ENCODE assay signal across 19 cellular contexts in the genomic region with DNA sequence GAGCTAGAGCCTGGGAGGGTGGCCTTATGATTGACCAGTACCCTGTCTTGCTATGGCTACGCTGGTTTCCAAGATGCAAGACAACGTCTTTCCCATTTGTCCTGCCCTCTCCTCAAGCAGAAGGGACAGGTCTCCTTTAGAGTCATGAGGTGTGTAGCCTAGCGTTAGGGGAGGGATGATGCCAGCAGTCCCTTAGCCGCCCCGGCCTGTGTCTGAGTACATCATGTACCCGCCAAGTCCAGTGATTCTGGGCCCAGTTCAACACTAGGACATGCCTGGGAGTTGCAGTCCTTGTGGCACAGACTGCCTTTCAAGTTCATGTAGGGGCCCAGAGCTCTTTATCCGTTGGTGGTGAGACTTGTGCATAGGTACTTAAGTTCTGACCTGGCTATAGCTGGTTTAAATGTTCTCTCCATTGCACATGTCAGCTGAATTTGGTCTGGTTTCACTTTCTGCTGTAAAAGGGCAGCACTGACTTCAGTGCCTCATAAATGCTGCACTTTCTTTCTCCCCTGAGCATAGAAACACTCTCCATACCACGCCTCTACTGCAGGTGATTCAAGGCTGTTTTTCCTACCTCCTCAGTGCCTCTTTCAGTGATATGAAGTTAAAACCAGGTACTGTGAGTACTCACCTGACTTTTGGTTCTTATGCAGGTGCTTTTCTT.
DNase-seq lines count a peak whose midpoint lies in the region; ATAC-seq and TF ChIP-seq lines count a peak whose summit lies in the region.
"Had no signal": no experiment of that assay in that cellular context is flagged by ENCODE, and none has a peak within 500 bp of the region (broad histone marks: within the 10 kb centered on the region; RNA-seq: fewer than 3 reads in every experiment).

No MANE protein-coding gene starts in this region.

- H3K4ac ChIP-seq in neuronal stem cell (ENCODE audit: low read length): no peak overlapping the region

- DNase-seq in neuronal stem cell (ENCODE audit: low spot score) (no peak), DMS 273 treated with DMSO at 0.1 percent for 48 hours (lab: John Stamatoyannopoulos, UW) (no peak), DMS79 treated with DMSO at 0.1 percent for 48 hours (lab: John Stamatoyannopoulos, UW) (no peak), AG20443 (ENCODE audit: low spot score) (no peak), GM13977 (ENCODE audit: low spot score) (no peak)
- DNase-seq: activated CD4-positive, alpha-beta T cell treated with anti-CD3 and anti-CD28 coated beads, Interleukin-2, amount 10 ng/mL, durations not matched to agents 24 days and 14 days; activated naive CD4-positive, alpha-beta T cell treated with Interleukin-2 at 50 U/mL for 16 hours; dermis blood vessel endothelial cell; erythroblast; GDM1; NCI-H2107; PC-9 had no signal

- H3K23ac ChIP-seq in neuronal stem cell (ENCODE audit: low read depth, low read length, poor library complexity): no peak overlapping the region

- no peaks in the 10 kb centered on the region for H3K27me3 ChIP-seq in neuronal stem cell (ENCODE audit: control insufficient read depth in 3 of 3, insufficient read depth in 3 of 3, low read depth in 1 of 3, low read length in 3 of 3)
- H3K27me3 ChIP-seq: tibial nerve had no signal

- no peak overlapping the region for H3K27ac ChIP-seq in neuronal stem cell (replicated peaks; ENCODE audit: low read length)
- H3K27ac ChIP-seq: PC-9, SK-N-MC, tibial nerve had no signal

- H3K79me1 ChIP-seq in neuronal stem cell (ENCODE audit: low read depth, low read length): no peaks in the 10 kb centered on the region

- no peak for TF ChIP-seq CTCF in GM13977 (IDR thresholded peaks at IDR 0.05; ENCODE audit: extremely low read depth, insufficient read depth, missing control alignments)

- H3K4me1 ChIP-seq in neuronal stem cell (ENCODE audit: control insufficient read depth in 2 of 2, insufficient read depth in 1 of 2, low read depth in 1 of 2, low read length in 2 of 2): no peaks in the 10 kb centered on the region
- H3K4me1 ChIP-seq: tibial nerve had no signal

- no peaks in the 10 kb centered on the region for H3K36me3 ChIP-seq in neuronal stem cell (replicated peaks in 1 of 2; ENCODE audit: control insufficient read depth in 2 of 2, insufficient read depth in 2 of 2, low read length in 2 of 2)

- H4K91ac ChIP-seq in neuronal stem cell (ENCODE audit: low read depth, low read length, poor library complexity): no peak overlapping the region

- H2AFZ ChIP-seq in neuronal stem cell (ENCODE audit: low read length): no peak overlapping the region
- H2AFZ ChIP-seq: PC-9 had no signal

- H3K9me3 ChIP-seq in neuronal stem cell (replicated peaks in 1 of 2; ENCODE audit: control insufficient read depth in 2 of 2, insufficient read depth in 1 of 2, low read depth in 1 of 2, low read length in 2 of 2): peaks cover 0 to 8% of the 10 kb centered on the region in 2 donors

- no peak overlapping the region for H2BK15ac ChIP-seq in neuronal stem cell (ENCODE audit: low read length)

- H3K9ac ChIP-seq in neuronal stem cell (ENCODE audit: low read depth, low read length, poor library complexity): peak overlapping the region; percentile 39

- no peak overlapping the region for H2BK120ac ChIP-seq in neuronal stem cell (ENCODE audit: low read depth, low read length)

- H2AK5ac ChIP-seq in neuronal stem cell (ENCODE audit: low read depth, low read length): no peak overlapping the region

- in situ Hi-C loops in GM13977 (cut with MboI; ENCODE audit: low pct_unique_long_range_greater_than_20kb, low sequenced_read_pairs, unreplicated experiment): no loop called here

- no peak overlapping the region for H4K8ac ChIP-seq in neuronal stem cell (ENCODE audit: low read depth, low read length)

- no peak overlapping the region for H3K14ac ChIP-seq in neuronal stem cell (ENCODE audit: low read length)

- WGBS in neuronal stem cell (ENCODE audit: extremely low coverage in 2 of 2, insufficient read length in 2 of 2, insufficient replicate concordance in 1 of 2), 2 donors: no CpG with 5 or more reads among the region's 8 CpGs

- ATAC-seq in GM19025 (IDR thresholded peaks at IDR 0.05; ENCODE audit: low read depth, unreplicated experiment): peak; percentile 90
- peak; percentile 85 for ATAC-seq in HG02571 (IDR thresholded peaks at IDR 0.05; ENCODE audit: unreplicated experiment)
- peak; percentile 56 for ATAC-seq in HG03196 (IDR thresholded peaks at IDR 0.05; ENCODE audit: unreplicated experiment)
- ATAC-seq: HepG2; stimulated activated effector memory CD8-positive, alpha-beta T cell treated with anti-CD3 and anti-CD28 coated beads, Interleukin-12 subunit alpha, Interleukin-12 subunit beta, amount 100 ng/mL, for 72 hours had no signal

- no peak overlapping the region for H2BK12ac ChIP-seq in neuronal stem cell (ENCODE audit: low read length)

- H3K18ac ChIP-seq in neuronal stem cell (ENCODE audit: low read length): no peak overlapping the region

- no peak overlapping the region for H3K4me2 ChIP-seq in neuronal stem cell (ENCODE audit: insufficient read depth, low read length, poor library complexity, severe bottlenecking)
- H3K4me2 ChIP-seq: PC-9 had no signal

- H3K4me3 ChIP-seq in neuronal stem cell (ENCODE audit: low read length in 2 of 2): no peak overlapping the region
- H3K4me3 ChIP-seq: PC-9, SK-N-MC, tibial nerve had no signal

- H2BK5ac ChIP-seq in neuronal stem cell (ENCODE audit: low read length): no peak overlapping the region
